Comparison of ENCODE assay signal across 12 cellular contexts in genomic region chr5:111486926-111487325, GRCh38. TPM values are rescaled to one million over a fixed set of nuclear protein-coding genes. Genes with fewer than 3 reads are reported as not detected.
DNase-seq lines count a peak whose midpoint lies in the region; ATAC-seq, FAIRE-seq and TF ChIP-seq lines count a peak whose summit lies in the region.
"Had no signal": no experiment of that assay in that cellular context is flagged by ENCODE, and none has a peak within 500 bp of the region (broad histone marks: within the 10 kb centered on the region; RNA-seq: fewer than 3 reads in every experiment).

No MANE protein-coding gene starts in this region.

- POLR2A ChIA-PET in A549 (lab: Yijun Ruan, JAX) = no interaction called here
- POLR2A ChIA-PET in SK-N-SH (lab: Yijun Ruan, JAX) = no interaction called here

- no peak overlapping the region for H3K4me3 ChIP-seq in A549
- H3K4me3 ChIP-seq in ACC112 (ENCODE audit: low read depth, low read length) = peak overlapping the region; percentile 30; the same call in 1 of the 2 replicates
- H3K4me3 ChIP-seq in SK-N-SH (ENCODE audit: low read depth in 2 of 2, low read length in 1 of 2) = no peak overlapping the region
- H3K4me3 ChIP-seq in hepatocyte = no peak overlapping the region
- H3K4me3 ChIP-seq: BLaER1 had no signal

- no peak for TF ChIP-seq POLR2A in A549 (IDR thresholded peaks at IDR 0.05; ENCODE audit: low read length)

- peaks cover 4% of the 10 kb centered on the region for H3F3A ChIP-seq in SK-N-SH (replicated peaks; ENCODE audit: insufficient read depth)

- ATAC-seq in A549 = no peak
- ATAC-seq: HepG2 had no signal

- CTCF ChIA-PET in A549 (lab: Yijun Ruan, JAX) (no interaction called here), SK-N-SH (lab: Yijun Ruan, JAX) (interaction anchor here (0.8 kb wide), 1 partner anchor 256 kb away, joined by 3 read pairs; no protein-coding TSS in a partner anchor)

- H4K20me1 ChIP-seq in SK-N-SH (ENCODE audit: insufficient read depth) (no peaks in the 10 kb centered on the region), hepatocyte (ENCODE audit: insufficient read depth, poor library complexity, severe bottlenecking) (no peaks in the 10 kb centered on the region)
- H4K20me1 ChIP-seq: BLaER1 had no signal

- H3K27ac ChIP-seq in A549 = no peak overlapping the region
- peak overlapping the region; percentile 28; the same call in 1 of the 2 replicates for H3K27ac ChIP-seq in ACC112 (ENCODE audit: low read depth, low read length)
- H3K27ac ChIP-seq in SK-N-SH (ENCODE audit: low read depth in 2 of 2, low read length in 1 of 2) = no peak overlapping the region
- no peak overlapping the region for H3K27ac ChIP-seq in hepatocyte
- H3K27ac ChIP-seq: BLaER1 had no signal

- H3K36me3 ChIP-seq in ACC112 (ENCODE audit: insufficient read depth, low read length) (no peaks in the 10 kb centered on the region), SK-N-SH (replicated peaks in 1 of 2; ENCODE audit: control insufficient read depth in 1 of 2, insufficient read depth in 2 of 2, low read length in 1 of 2) (peaks cover 0 to 12% of the 10 kb centered on the region in 2 experiments), hepatocyte (replicated peaks; ENCODE audit: insufficient read depth, low read depth) (no peaks in the 10 kb centered on the region)
- H3K36me3 ChIP-seq: BLaER1 had no signal

- H2AFZ ChIP-seq in ACC112 (ENCODE audit: low read length, unreplicated experiment) (peak overlapping the region; percentile 19), SK-N-SH (ENCODE audit: low read depth) (no peak overlapping the region), hepatocyte (no peak overlapping the region)

- TF ChIP-seq RAD21 in A549 (conservative IDR thresholded peaks at IDR 0.05 in 1 of 2, IDR thresholded peaks at IDR 0.05 in 1 of 2) = no peak
- TF ChIP-seq RAD21 in SK-N-SH (IDR thresholded peaks at IDR 0.05; ENCODE audit: low read length) = no peak

- no peaks in the 10 kb centered on the region for H3K9me2 ChIP-seq in SK-N-SH
- H3K9me2 ChIP-seq in hepatocyte (replicated peaks; ENCODE audit: insufficient read depth) = no peaks in the 10 kb centered on the region

- peak; percentile 23 for FAIRE-seq in A549 (lab: Jason Lieb, UNC)
- FAIRE-seq in islet of Langerhans (lab: Jason Lieb, UNC) = peak; percentile 41
- FAIRE-seq: HepG2, HTR-8/SVneo had no signal

- H3K4me2 ChIP-seq in A549 (no peak overlapping the region), SK-N-SH (no peak overlapping the region), hepatocyte (no peak overlapping the region)
- H3K4me2 ChIP-seq: BLaER1 had no signal

- no peaks in the 10 kb centered on the region for H3K79me2 ChIP-seq in ACC112 (ENCODE audit: control insufficient read depth, insufficient read depth, low read length, unreplicated experiment)
- no peaks in the 10 kb centered on the region for H3K79me2 ChIP-seq in SK-N-SH (ENCODE audit: insufficient read depth)
- no peaks in the 10 kb centered on the region for H3K79me2 ChIP-seq in hepatocyte

- DNase-seq in A549 (ENCODE audit: low read depth in 1 of 2, low spot score in 1 of 2) (no peak), SK-N-SH (no peak), hepatocyte (ENCODE audit: low spot score) (no peak), medulla oblongata (ENCODE audit: extremely low spot score) (no peak)
- DNase-seq: AML-193, DMS 273 treated with DMSO at 0.1 percent for 48 hours, HCEC 1CT had no signal

- H3K27me3 ChIP-seq in ACC112 (ENCODE audit: insufficient read depth, low read length) (no peaks in the 10 kb centered on the region), SK-N-SH (ENCODE audit: insufficient read depth) (no peaks in the 10 kb centered on the region), hepatocyte (no peaks in the 10 kb centered on the region)
- H3K27me3 ChIP-seq: BLaER1 had no signal

- no peak overlapping the region for H3K9ac ChIP-seq in SK-N-SH
- H3K9ac ChIP-seq: BLaER1 had no signal

- TF ChIP-seq EP300 in A549 (IDR thresholded peaks at IDR 0.05) = no peak
- TF ChIP-seq EP300 in SK-N-SH (IDR thresholded peaks at IDR 0.05; ENCODE audit: borderline replicate concordance in 1 of 2, low read depth in 1 of 2, low read length in 1 of 2) = no peak

- H3K4me1 ChIP-seq in A549 (no peaks in the 10 kb centered on the region), ACC112 (ENCODE audit: control insufficient read depth, insufficient read depth, low read length, unreplicated experiment) (peaks cover 14% of the 10 kb centered on the region), SK-N-SH (ENCODE audit: control insufficient read depth in 1 of 2, insufficient read depth in 2 of 2, low read depth in 1 of 2, low read length in 1 of 2) (no peaks in the 10 kb centered on the region), hepatocyte (ENCODE audit: insufficient read depth) (no peaks in the 10 kb centered on the region)
- H3K4me1 ChIP-seq: BLaER1 had no signal

- H3K9me3 ChIP-seq in A549 (no peaks in the 10 kb centered on the region), SK-N-SH (no peaks in the 10 kb centered on the region), hepatocyte (ENCODE audit: low read depth) (no peaks in the 10 kb centered on the region)
- H3K9me3 ChIP-seq: BLaER1 had no signal

- TF ChIP-seq CTCF in A549 (IDR thresholded peaks at IDR 0.05) (no peak), SK-N-SH (IDR thresholded peaks at IDR 0.05) (no peak), hepatocyte (IDR thresholded peaks at IDR 0.05; ENCODE audit: poor library complexity) (no peak)

TF ChIP-seq in A549, 52 proteins besides CTCF, POLR2A, EP300 and RAD21 (continues in another document):
- TF ChIP-seq PBX3 (IDR thresholded peaks at IDR 0.05) (no peak), CHD2 (IDR thresholded peaks at IDR 0.05; ENCODE audit: low read length, partially characterized antibody) (no peak), EHF (CRISPR knock-in tag; IDR thresholded peaks at IDR 0.05) (no peak), PHF8 (IDR thresholded peaks at IDR 0.05; ENCODE audit: borderline replicate concordance, low read depth) (no peak), RFX5 (IDR thresholded peaks at IDR 0.05) (no peak), RARB (CRISPR knock-in tag; IDR thresholded peaks at IDR 0.05) (no peak), BHLHE40 (IDR thresholded peaks at IDR 0.05; ENCODE audit: low read depth, low read length) (no peak), HEYL (CRISPR knock-in tag; IDR thresholded peaks at IDR 0.05) (no peak), SMC3 (IDR thresholded peaks at IDR 0.05) (no peak), HOXA7 (CRISPR knock-in tag; IDR thresholded peaks at IDR 0.05) (no peak), NFE2L2 (conservative IDR thresholded peaks at IDR 0.05; ENCODE audit: low read length) (no peak), ZC3H11A (IDR thresholded peaks at IDR 0.05) (no peak), HDAC2 (IDR thresholded peaks at IDR 0.05) (no peak), CHD4 (IDR thresholded peaks at IDR 0.05; ENCODE audit: borderline replicate concordance) (no peak)

TF ChIP-seq in SK-N-SH, 30 proteins besides CTCF, POLR2A, EP300 and RAD21:
- TF ChIP-seq TCF12 (IDR thresholded peaks at IDR 0.05) = peak; percentile 53
- peak; percentile 49; the same call in 1 of the 2 replicates for TF ChIP-seq TEAD4 (IDR thresholded peaks at IDR 0.05; ENCODE audit: borderline replicate concordance, insufficient read depth)
- no peak for TF ChIP-seq MAX (IDR thresholded peaks at IDR 0.05; ENCODE audit: low read depth)
- no peak for TF ChIP-seq GABPA (IDR thresholded peaks at IDR 0.05; ENCODE audit: low read depth)
- TF ChIP-seq FOXM1 (IDR thresholded peaks at IDR 0.05; ENCODE audit: low read depth) = peak; percentile 58; the same call in 1 of the 2 replicates
- TF ChIP-seq RXRA (IDR thresholded peaks at IDR 0.05; ENCODE audit: borderline replicate concordance, low read depth) = no peak
- peak; percentile 29; the same call in 1 of the 2 replicates for TF ChIP-seq PBX3 (IDR thresholded peaks at IDR 0.05)

RNA-seq across cellular contexts. Expression of gene STARD4, which starts 25.4 kb away (rescaled TPM):
- 15.0 and 15.9 TPM in 2 replicates for polyA plus RNA-seq in A549 (2011; rRNA removed)
- polyA plus RNA-seq in A549 (2012; cell fraction: cytosol; rRNA removed) = 2.8 and 3.2 TPM in 2 replicates
- 1.0 and 2.9 TPM in 2 replicates for polyA plus RNA-seq in A549 (2012; cell fraction: nucleus; rRNA removed)
- polyA plus RNA-seq in A549 (2017; fragmentation: RNase III; extraction: RNeasy Plus Mini Kit Qiagen cat#74134 plus additional on column Dnase treatment) = 6.9 to 14.0 TPM (median 12.8 TPM) in 3 replicates
- polyA minus RNA-seq in A549 (2011; rRNA and poly(A)+ RNA removed) = 7.6 and 9.5 TPM in 2 replicates
- 10.0 and 11.0 TPM in 2 replicates for polyA plus RNA-seq in SK-N-SH (2012; rRNA removed)
- polyA plus RNA-seq in SK-N-SH (2012; cell fraction: cytosol; rRNA removed) = 13.2 and 16.1 TPM in 2 replicates
- polyA plus RNA-seq in SK-N-SH (2012; cell fraction: nucleus; rRNA removed) = 8.9 and 18.8 TPM in 2 replicates
- total RNA-seq in hepatocyte = 126 and 129 TPM in 2 replicates
- polyA plus RNA-seq in hepatocyte = 35.0 and 39.9 TPM in 2 replicates

Comparison
In these comparisons a context has a peak if more than half of its experiments do, and no peak if none do; other contexts are left out.
1. Of the 12 proteins assayed by ChIP-seq in both A549 and SK-N-SH: peak only in A549: none; only in SK-N-SH: PBX3; in both: none; in neither: 11.